Comparison of ENCODE assay signal across 1 cellular context in the genomic region with DNA sequence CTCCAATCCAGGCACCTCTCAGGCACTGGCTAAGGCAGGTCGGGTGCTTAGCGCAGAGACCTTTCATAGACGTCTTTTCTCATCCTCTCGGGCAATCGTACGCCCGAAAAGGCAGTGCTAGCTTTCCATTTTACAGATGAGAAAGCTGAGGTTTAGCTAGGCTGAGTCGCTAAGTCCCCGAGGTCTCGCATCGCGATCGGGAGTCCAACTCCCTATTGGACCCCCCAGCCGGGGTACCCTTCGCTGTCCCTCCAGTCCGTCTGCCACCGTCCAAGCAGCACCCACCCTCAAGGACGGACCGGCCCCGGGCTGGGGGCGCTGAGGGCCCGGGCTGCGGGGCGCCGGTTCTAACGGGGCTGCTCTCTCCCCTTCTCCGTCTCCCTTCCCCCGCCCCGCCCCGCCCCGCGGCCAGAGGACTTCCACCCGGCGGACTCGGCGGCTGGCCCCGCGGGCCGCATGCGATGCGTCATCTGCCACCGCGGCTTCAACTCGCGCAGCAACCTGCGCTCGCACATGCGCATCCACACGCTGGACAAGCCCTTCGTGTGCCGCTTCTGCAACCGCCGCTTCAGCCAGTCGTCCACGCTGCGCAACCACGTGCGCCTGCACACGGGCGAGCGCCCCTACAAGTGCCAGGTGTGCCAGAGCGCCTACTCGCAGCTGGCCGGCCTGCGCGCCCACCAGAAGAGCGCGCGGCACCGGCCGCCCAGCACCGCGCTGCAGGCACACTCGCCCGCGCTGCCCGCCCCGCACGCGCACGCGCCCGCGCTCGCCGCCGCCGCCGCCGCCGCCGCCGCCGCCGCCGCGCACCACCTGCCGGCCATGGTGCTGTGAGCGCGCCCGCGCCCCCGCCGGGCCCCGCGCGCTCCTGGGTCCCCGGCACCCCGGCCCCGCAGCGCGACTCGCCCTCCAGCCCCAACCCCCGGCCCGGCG.
TF ChIP-seq lines count a peak whose summit lies in the region.

No MANE protein-coding gene starts in this region.

TF ChIP-seq in HepG2, 621 proteins besides CTCF, POLR2A, EP300 and RAD21 (continued from another document):
- peak; percentile 59 for TF ChIP-seq THAP8 (CRISPR knock-in tag; IDR thresholded peaks at IDR 0.05; ENCODE audit: borderline replicate concordance)
- peak; percentile 78; the same call in 1 of the 2 replicates for TF ChIP-seq YEATS4 (CRISPR knock-in tag; IDR thresholded peaks at IDR 0.05; ENCODE audit: borderline replicate concordance)
- TF ChIP-seq, protein P1, sequence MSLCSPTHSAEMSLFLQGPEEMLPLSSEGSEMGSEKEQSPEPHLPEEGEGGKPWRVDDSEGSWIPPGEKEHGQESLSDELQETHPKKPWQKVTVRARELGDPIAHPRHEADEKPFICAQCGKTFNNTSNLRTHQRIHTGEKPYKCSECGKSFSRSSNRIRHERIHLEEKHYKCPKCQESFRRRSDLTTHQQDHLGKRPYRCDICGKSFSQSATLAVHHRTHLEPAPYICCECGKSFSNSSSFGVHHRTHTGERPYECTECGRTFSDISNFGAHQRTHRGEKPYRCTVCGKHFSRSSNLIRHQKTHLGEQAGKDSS (CRISPR knock-in tag; IDR thresholded peaks at IDR 0.05; ENCODE audit: borderline replicate concordance, low read depth): peak; percentile 40; the same call in 1 of the 2 replicates
- no peak for TF ChIP-seq ZNF672 (CRISPR knock-in tag; IDR thresholded peaks at IDR 0.05)
- peak; percentile 91 for TF ChIP-seq IKZF4 (CRISPR knock-in tag; IDR thresholded peaks at IDR 0.05; ENCODE audit: borderline replicate concordance, low read depth, not compliant biosample characterization)
- TF ChIP-seq STAT5B (CRISPR knock-in tag; IDR thresholded peaks at IDR 0.05): no peak
- TF ChIP-seq, protein P2, sequence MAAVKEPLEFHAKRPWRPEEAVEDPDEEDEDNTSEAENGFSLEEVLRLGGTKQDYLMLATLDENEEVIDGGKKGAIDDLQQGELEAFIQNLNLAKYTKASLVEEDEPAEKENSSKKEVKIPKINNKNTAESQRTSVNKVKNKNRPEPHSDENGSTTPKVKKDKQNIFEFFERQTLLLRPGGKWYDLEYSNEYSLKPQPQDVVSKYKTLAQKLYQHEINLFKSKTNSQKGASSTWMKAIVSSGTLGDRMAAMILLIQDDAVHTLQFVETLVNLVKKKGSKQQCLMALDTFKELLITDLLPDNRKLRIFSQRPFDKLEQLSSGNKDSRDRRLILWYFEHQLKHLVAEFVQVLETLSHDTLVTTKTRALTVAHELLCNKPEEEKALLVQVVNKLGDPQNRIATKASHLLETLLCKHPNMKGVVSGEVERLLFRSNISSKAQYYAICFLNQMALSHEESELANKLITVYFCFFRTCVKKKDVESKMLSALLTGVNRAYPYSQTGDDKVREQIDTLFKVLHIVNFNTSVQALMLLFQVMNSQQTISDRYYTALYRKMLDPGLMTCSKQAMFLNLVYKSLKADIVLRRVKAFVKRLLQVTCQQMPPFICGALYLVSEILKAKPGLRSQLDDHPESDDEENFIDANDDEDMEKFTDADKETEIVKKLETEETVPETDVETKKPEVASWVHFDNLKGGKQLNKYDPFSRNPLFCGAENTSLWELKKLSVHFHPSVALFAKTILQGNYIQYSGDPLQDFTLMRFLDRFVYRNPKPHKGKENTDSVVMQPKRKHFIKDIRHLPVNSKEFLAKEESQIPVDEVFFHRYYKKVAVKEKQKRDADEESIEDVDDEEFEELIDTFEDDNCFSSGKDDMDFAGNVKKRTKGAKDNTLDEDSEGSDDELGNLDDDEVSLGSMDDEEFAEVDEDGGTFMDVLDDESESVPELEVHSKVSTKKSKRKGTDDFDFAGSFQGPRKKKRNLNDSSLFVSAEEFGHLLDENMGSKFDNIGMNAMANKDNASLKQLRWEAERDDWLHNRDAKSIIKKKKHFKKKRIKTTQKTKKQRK (IDR thresholded peaks at IDR 0.05; ENCODE audit: low read length): no peak
- TF ChIP-seq HNF4G (IDR thresholded peaks at IDR 0.05; ENCODE audit: borderline replicate concordance, low read depth, low read length): no peak
- TF ChIP-seq HNF4G (CRISPR knock-in tag; IDR thresholded peaks at IDR 0.05; ENCODE audit: borderline replicate concordance, low read depth): no peak
- TF ChIP-seq TCF12 (IDR thresholded peaks at IDR 0.05): no peak
- TF ChIP-seq TCF12 (CRISPR knock-in tag; IDR thresholded peaks at IDR 0.05): no peak
- TF ChIP-seq BHLHE40 (IDR thresholded peaks at IDR 0.05; ENCODE audit: low read length): peak; percentile 63
- TF ChIP-seq THRA (CRISPR knock-in tag; IDR thresholded peaks at IDR 0.05; ENCODE audit: borderline replicate concordance): peak; percentile 69; the same call in 1 of the 2 replicates
- no peak for TF ChIP-seq KLF11 (CRISPR knock-in tag; IDR thresholded peaks at IDR 0.05)
- no peak for TF ChIP-seq TCF7L2 (IDR thresholded peaks at IDR 0.05; ENCODE audit: low read depth, low read length)
- TF ChIP-seq ZNF674 (CRISPR knock-in tag; IDR thresholded peaks at IDR 0.05; ENCODE audit: low read depth): no peak
- peak; percentile 79 for TF ChIP-seq ZFY (CRISPR knock-in tag; IDR thresholded peaks at IDR 0.05)
- TF ChIP-seq CEBPG (CRISPR knock-in tag; IDR thresholded peaks at IDR 0.05): peak; percentile 37
- TF ChIP-seq PRDM4 (CRISPR knock-in tag; IDR thresholded peaks at IDR 0.05; ENCODE audit: borderline replicate concordance): no peak
- TF ChIP-seq ZNF317 (CRISPR knock-in tag; IDR thresholded peaks at IDR 0.05): 0 out of 2 replicates have a peak, but pooled peaks have one; percentile 18
- TF ChIP-seq ZNF546 (CRISPR knock-in tag; conservative IDR thresholded peaks at IDR 0.05): 0 out of 2 replicates have a peak, but pooled peaks have one; percentile 58
- no peak for TF ChIP-seq PLSCR1 (CRISPR knock-in tag; IDR thresholded peaks at IDR 0.05; ENCODE audit: borderline replicate concordance)
- TF ChIP-seq SMAD9 (CRISPR knock-in tag; IDR thresholded peaks at IDR 0.05): peak; percentile 57; the same call in 1 of the 2 replicates
- TF ChIP-seq, protein P3, sequence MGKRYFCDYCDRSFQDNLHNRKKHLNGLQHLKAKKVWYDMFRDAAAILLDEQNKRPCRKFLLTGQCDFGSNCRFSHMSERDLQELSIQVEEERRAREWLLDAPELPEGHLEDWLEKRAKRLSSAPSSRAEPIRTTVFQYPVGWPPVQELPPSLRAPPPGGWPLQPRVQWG (CRISPR knock-in tag; IDR thresholded peaks at IDR 0.05; ENCODE audit: borderline replicate concordance, low read depth): no peak
- no peak for TF ChIP-seq HNRNPL (IDR thresholded peaks at IDR 0.05; ENCODE audit: low read depth, low read length)
- no peak for TF ChIP-seq ZNF570 (CRISPR knock-in tag; IDR thresholded peaks at IDR 0.05; ENCODE audit: borderline replicate concordance)
- TF ChIP-seq, protein P4, sequence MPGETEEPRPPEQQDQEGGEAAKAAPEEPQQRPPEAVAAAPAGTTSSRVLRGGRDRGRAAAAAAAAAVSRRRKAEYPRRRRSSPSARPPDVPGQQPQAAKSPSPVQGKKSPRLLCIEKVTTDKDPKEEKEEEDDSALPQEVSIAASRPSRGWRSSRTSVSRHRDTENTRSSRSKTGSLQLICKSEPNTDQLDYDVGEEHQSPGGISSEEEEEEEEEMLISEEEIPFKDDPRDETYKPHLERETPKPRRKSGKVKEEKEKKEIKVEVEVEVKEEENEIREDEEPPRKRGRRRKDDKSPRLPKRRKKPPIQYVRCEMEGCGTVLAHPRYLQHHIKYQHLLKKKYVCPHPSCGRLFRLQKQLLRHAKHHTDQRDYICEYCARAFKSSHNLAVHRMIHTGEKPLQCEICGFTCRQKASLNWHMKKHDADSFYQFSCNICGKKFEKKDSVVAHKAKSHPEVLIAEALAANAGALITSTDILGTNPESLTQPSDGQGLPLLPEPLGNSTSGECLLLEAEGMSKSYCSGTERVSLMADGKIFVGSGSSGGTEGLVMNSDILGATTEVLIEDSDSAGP (CRISPR knock-in tag; IDR thresholded peaks at IDR 0.05; ENCODE audit: borderline replicate concordance): peak; percentile 59
- TF ChIP-seq NCOA5 (CRISPR knock-in tag; IDR thresholded peaks at IDR 0.05): no peak
